Comparison of ENCODE assay signal across 8 cellular contexts in the genomic region with DNA sequence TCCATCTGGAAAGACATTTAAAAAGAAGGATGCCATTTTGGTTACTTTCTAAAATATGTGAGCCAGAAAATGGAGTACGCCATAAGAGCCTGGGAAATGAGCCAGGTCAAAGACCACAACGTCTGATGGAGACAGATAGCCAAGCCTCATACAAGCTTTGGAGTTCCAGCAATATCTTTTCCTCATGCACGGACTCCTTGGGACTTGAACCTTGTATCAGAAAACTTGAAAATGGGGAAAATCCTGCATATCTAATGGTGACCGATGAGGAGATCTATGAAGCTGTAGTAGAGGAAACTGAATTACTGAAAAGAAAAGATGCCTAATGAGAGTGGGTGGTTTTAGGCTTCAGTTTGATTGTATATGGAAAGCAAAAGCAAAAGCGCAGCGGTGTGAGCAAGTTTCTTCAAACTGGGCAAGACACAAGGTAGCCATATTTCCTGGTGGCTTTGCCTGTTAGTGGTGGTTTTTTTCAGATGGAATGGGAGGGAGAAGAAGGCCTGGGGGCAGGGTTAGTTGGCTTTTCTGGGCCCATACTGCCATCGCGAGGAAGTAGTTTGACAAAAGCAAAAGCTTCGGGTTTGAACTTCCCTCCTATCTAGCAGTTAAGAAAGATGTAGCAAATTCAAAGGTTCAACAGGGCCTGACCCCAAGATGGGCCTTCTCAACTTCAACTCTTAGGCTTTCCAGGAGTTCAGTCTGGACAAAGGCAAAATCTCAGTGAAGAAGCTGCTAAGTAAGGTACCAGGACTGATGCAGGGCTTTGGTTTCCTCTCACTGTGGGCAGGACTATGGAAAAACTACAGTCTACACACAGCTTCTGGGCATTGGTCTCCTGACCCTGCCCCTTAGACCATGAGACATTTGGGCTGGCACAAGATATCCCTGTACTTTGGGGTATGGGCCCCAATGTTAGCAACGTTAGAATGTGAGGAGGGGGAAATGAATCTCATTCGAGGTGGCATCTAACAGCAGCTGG.
DNase-seq lines count a peak whose midpoint lies in the region; ATAC-seq, FAIRE-seq and TF ChIP-seq lines count a peak whose summit lies in the region.

No MANE protein-coding gene starts in this region.

- H3K4me1 ChIP-seq in HEK293 (ENCODE audit: control insufficient read depth, insufficient read depth, low read length), result no peaks in the 10 kb centered on the region
- no peaks in the 10 kb centered on the region for H3K4me1 ChIP-seq in HAP-1

- H3K4me1 Mint-ChIP-seq in activated T-helper 1 cell treated with anti-CD3 and anti-CD28 coated beads, Interleukin-12 subunit alpha, Interleukin-12 subunit beta, Interleukin-2, Interleukin-4 antibody, amounts not matched to agents 30 ng/mL and 10 ng/mL and 1 ng/mL, durations not matched to agents 14 hours and 24 hours and 36 hours (ENCODE audit: low read depth), result peaks cover 36% of the 10 kb centered on the region

- peak overlapping the region; percentile 76 for H3K4me3 Mint-ChIP-seq in activated T-helper 1 cell treated with anti-CD3 and anti-CD28 coated beads, Interleukin-12 subunit alpha, Interleukin-12 subunit beta, Interleukin-2, Interleukin-4 antibody, amounts not matched to agents 30 ng/mL and 10 ng/mL and 1 ng/mL, durations not matched to agents 14 hours and 24 hours and 36 hours

- peak; percentile 78 for FAIRE-seq in GM12891 (lab: Jason Lieb, UNC)

- TF ChIP-seq POLR2A in GM12891 (IDR thresholded peaks at IDR 0.05; ENCODE audit: low read depth, low read length), result no peak

- CTCF ChIA-PET in HEK293 (lab: Yijun Ruan, JAX), result interaction anchor here (0.6 to 1.4 kb wide), 14 partner anchors 9 to 1615 kb away, joined by 3 to 8 read pairs (median 4); no protein-coding TSS in a partner anchor

- no peaks in the 10 kb centered on the region for H3K27me3 Mint-ChIP-seq in activated T-helper 1 cell treated with anti-CD3 and anti-CD28 coated beads, Interleukin-12 subunit alpha, Interleukin-12 subunit beta, Interleukin-2, Interleukin-4 antibody, amounts not matched to agents 30 ng/mL and 10 ng/mL and 1 ng/mL, durations not matched to agents 14 hours and 24 hours and 36 hours (ENCODE audit: insufficient read depth)

- DNase-seq in GM12891 (ENCODE audit: insufficient read length, low spot score) (no peak), NCI-H69 (lab: John Stamatoyannopoulos, UW) (peak; percentile 3), Right ventricle myocardium superior (peak; percentile 38), NCI-H1092 (lab: John Stamatoyannopoulos, UW) (no peak), HAP-1 (ENCODE audit: low spot score in 2 of 2) (no peak)
- peak; percentile 63 for DNase-seq in activated T-helper 1 cell treated with anti-CD3 and anti-CD28 coated beads, Interleukin-12 subunit alpha, Interleukin-12 subunit beta, Interleukin-2, Interleukin-4 antibody, amounts not matched to agents 30 ng/mL and 10 ng/mL and 1 ng/mL, durations not matched to agents 14 hours and 24 hours and 36 hours (ENCODE audit: low spot score)
- DNase-seq in stimulated activated CD4-positive, alpha-beta T cell treated with anti-CD3 and anti-CD28 coated beads, Interleukin-12 subunit alpha, Interleukin-12 subunit beta, amount 100 ng/mL, for 4 hours, result peak; percentile 50

- peak overlapping the region; percentile 89 for H3K27ac Mint-ChIP-seq in activated T-helper 1 cell treated with anti-CD3 and anti-CD28 coated beads, Interleukin-12 subunit alpha, Interleukin-12 subunit beta, Interleukin-2, Interleukin-4 antibody, amounts not matched to agents 30 ng/mL and 10 ng/mL and 1 ng/mL, durations not matched to agents 14 hours and 24 hours and 36 hours

- in situ Hi-C loops in HAP-1 (cut with MboI; ENCODE audit: low sequenced_read_pairs), result no loop called here

- POLR2A ChIA-PET in HEK293 (lab: Yijun Ruan, JAX), result interaction anchor here (1.0 kb wide), 1 partner anchor 11 kb away, joined by 3 read pairs; no protein-coding TSS in a partner anchor

- H3K27ac ChIP-seq in HEK293 (ENCODE audit: extremely low read depth, low read depth, low read length), result peak overlapping the region; percentile 76; the same call in 1 of the 2 replicates

- no peaks in the 10 kb centered on the region for H3K9me3 Mint-ChIP-seq in activated T-helper 1 cell treated with anti-CD3 and anti-CD28 coated beads, Interleukin-12 subunit alpha, Interleukin-12 subunit beta, Interleukin-2, Interleukin-4 antibody, amounts not matched to agents 30 ng/mL and 10 ng/mL and 1 ng/mL, durations not matched to agents 14 hours and 24 hours and 36 hours

- peaks cover 3% of the 10 kb centered on the region in 2 experiments; a peak in 2 of 3 replicates for H3K36me3 ChIP-seq in HEK293 (ENCODE audit: control insufficient read depth in 2 of 2, insufficient read depth in 1 of 2, low read length in 2 of 2)
- peaks cover 25% of the 10 kb centered on the region for H3K36me3 ChIP-seq in HAP-1 (replicated peaks)

- no peak overlapping the region for H3K4me3 ChIP-seq in HEK293 (ENCODE audit: low read depth, low read length)
- H3K4me3 ChIP-seq in HAP-1, result no peak overlapping the region

- no peaks in the 10 kb centered on the region for H3K27me3 ChIP-seq in HAP-1 (ENCODE audit: low read depth)

- peak; percentile 72 for ATAC-seq in Right ventricle myocardium superior (ENCODE audit: poor library complexity)

- peaks cover 5% of the 10 kb centered on the region for H3K36me3 Mint-ChIP-seq in activated T-helper 1 cell treated with anti-CD3 and anti-CD28 coated beads, Interleukin-12 subunit alpha, Interleukin-12 subunit beta, Interleukin-2, Interleukin-4 antibody, amounts not matched to agents 30 ng/mL and 10 ng/mL and 1 ng/mL, durations not matched to agents 14 hours and 24 hours and 36 hours (ENCODE audit: low read depth)

- intact Hi-C loops in activated T-helper 1 cell treated with anti-CD3 and anti-CD28 coated beads, Interleukin-12 subunit alpha, Interleukin-12 subunit beta, Interleukin-2, Interleukin-4 antibody, amounts not matched to agents 30 ng/mL and 10 ng/mL and 1 ng/mL, durations not matched to agents 14 hours and 24 hours and 36 hours (cut with micrococcal nuclease), result loop anchor here (1.0 to 5.0 kb wide), 4 partner anchors 15 to 1906 kb away; partner anchors contain the start of genes ENOX2 and UTP14A
- intact Hi-C loops in Right ventricle myocardium superior (cut with DNase I), result no loop called here

- TF ChIP-seq CTCF in HEK293 (tag by site-specific recombination; IDR thresholded peaks at IDR 0.05), result peak; percentile 83

- H3K9me3 ChIP-seq in HEK293 (ENCODE audit: control insufficient read depth, insufficient read depth, low read depth, low read length), result no peaks in the 10 kb centered on the region
- H3K9me3 ChIP-seq in HAP-1, result no peaks in the 10 kb centered on the region; the same call in 1 of the 2 replicates

TF ChIP-seq in GM12891, 5 proteins besides CTCF, POLR2A, EP300 and RAD21:
- TF ChIP-seq POLR2AphosphoS5 (IDR thresholded peaks at IDR 0.05; ENCODE audit: low read depth, low read length), result no peak
- TF ChIP-seq TAF1 (IDR thresholded peaks at IDR 0.05; ENCODE audit: low read depth, low read length), result no peak
TF ChIP-seq in GM12891: peak in this region for 0.

TF ChIP-seq in HEK293, 187 proteins besides CTCF, POLR2A, EP300 and RAD21 (continues in another document):
- TF ChIP-seq ZNF513 (tag by site-specific recombination; IDR thresholded peaks at IDR 0.05) (no peak), ZBTB17 (tag by site-specific recombination; IDR thresholded peaks at IDR 0.05) (no peak), ZNF366 (tag by site-specific recombination; conservative IDR thresholded peaks at IDR 0.05) (no peak), ZNF416 (tag by site-specific recombination; IDR thresholded peaks at IDR 0.05) (no peak), ZXDB (tag by site-specific recombination; IDR thresholded peaks at IDR 0.05) (peak; percentile 70), SP3 (tag by site-specific recombination; IDR thresholded peaks at IDR 0.05) (peak; percentile 39; the same call in 1 of the 2 replicates), ZNF629 (tag by site-specific recombination; IDR thresholded peaks at IDR 0.05) (peak; percentile 53; the same call in 1 of the 2 replicates), ZNF654 (tag by site-specific recombination; IDR thresholded peaks at IDR 0.05; ENCODE audit: low read depth) (peak; percentile 98), ZNF692 (tag by site-specific recombination; IDR thresholded peaks at IDR 0.05) (0 out of 2 replicates have a peak, but pooled peaks have one; percentile 12), PRDM1 (tag by site-specific recombination; IDR thresholded peaks at IDR 0.05) (peak; percentile 90), ZFP41 (tag by site-specific recombination; IDR thresholded peaks at IDR 0.05; ENCODE audit: borderline replicate concordance) (no peak), ZNF701 (tag by site-specific recombination; IDR thresholded peaks at IDR 0.05) (no peak), ZEB2 (tag by site-specific recombination; IDR thresholded peaks at IDR 0.05) (peak; percentile 44; the same call in 1 of the 2 replicates)
- TF ChIP-seq, protein P1, sequence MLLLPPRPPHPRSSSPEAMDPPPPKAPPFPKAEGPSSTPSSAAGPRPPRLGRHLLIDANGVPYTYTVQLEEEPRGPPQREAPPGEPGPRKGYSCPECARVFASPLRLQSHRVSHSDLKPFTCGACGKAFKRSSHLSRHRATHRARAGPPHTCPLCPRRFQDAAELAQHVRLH (tag by site-specific recombination; IDR thresholded peaks at IDR 0.05), result peak; percentile 69; the same call in 1 of the 2 replicates

Comparison
In these comparisons a context has a peak if more than half of its experiments do, and no peak if none do; other contexts are left out.
1. DNase-seq: peak in NCI-H69 (single experiment), activated T-helper 1 cell treated with anti-CD3 and anti-CD28 coated beads, Interleukin-12 subunit alpha, Interleukin-12 subunit beta, Interleukin-2, Interleukin-4 antibody, amounts not matched to agents 30 ng/mL and 10 ng/mL and 1 ng/mL, durations not matched to agents 14 hours and 24 hours and 36 hours (single experiment), Right ventricle myocardium superior (single experiment) and stimulated activated CD4-positive, alpha-beta T cell treated with anti-CD3 and anti-CD28 coated beads, Interleukin-12 subunit alpha, Interleukin-12 subunit beta, amount 100 ng/mL, for 4 hours (single experiment); none in GM12891 (single experiment), NCI-H1092 (single experiment) and HAP-1 (0 of 2).